Comparison of ENCODE assay signal across 26 cellular contexts in genomic region chr11:95486979-95487378, GRCh38.
DNase-seq lines count a peak whose midpoint lies in the region; ATAC-seq, FAIRE-seq and TF ChIP-seq lines count a peak whose summit lies in the region.
"Had no signal": no experiment of that assay in that cellular context is flagged by ENCODE, and none has a peak within 500 bp of the region (broad histone marks: within the 10 kb centered on the region; RNA-seq: fewer than 3 reads in every experiment).

No MANE protein-coding gene starts in this region.

- FAIRE-seq in GM12878 (lab: Jason Lieb, UNC) = no peak
- FAIRE-seq: pancreas had no signal

- SMC1A ChIA-PET in GM12878 (lab: Charles Lee; ENCODE audit: uncharacterized antibody, unreplicated experiment) = interaction anchor here (1.0 to 2.3 kb wide), 8 partner anchors 9 to 333 kb away, joined by 3 to 9 read pairs (median 5); partner anchors contain the start of gene SESN3

- no peak for TF ChIP-seq POLR2A in GM12878 (IDR thresholded peaks at IDR 0.05; ENCODE audit: low read depth, low read length)

- H3K27me3 ChIP-seq in CD4-positive, CD25-positive, alpha-beta regulatory T cell (ENCODE audit: control insufficient read depth, insufficient read depth, low read length) = no peaks in the 10 kb centered on the region
- H3K27me3 ChIP-seq in GM12878 (replicated peaks in 1 of 2; ENCODE audit: control insufficient read depth in 2 of 2, insufficient read depth in 2 of 2, low read length in 1 of 2) = peaks cover 0 to 2% of the 10 kb centered on the region in 2 experiments; a peak in 1 of 4 replicates
- H3K27me3 ChIP-seq in HAP-1 (ENCODE audit: low read depth) = no peaks in the 10 kb centered on the region
- H3K27me3 ChIP-seq: left lung, pancreas, right lobe of liver, tibial artery had no signal

- no peak for ATAC-seq in CD4-positive, CD25-positive, alpha-beta regulatory T cell (ENCODE audit: low read depth in 2 of 2)
- ATAC-seq in HG02763 (IDR thresholded peaks at IDR 0.05; ENCODE audit: unreplicated experiment) = peak; percentile 2
- peak; percentile 6; the same call in 2 of the 3 replicates for ATAC-seq in GM12878
- ATAC-seq in GM18517 (IDR thresholded peaks at IDR 0.05; ENCODE audit: unreplicated experiment) = no peak
- ATAC-seq: left lung; naive thymus-derived CD8-positive, alpha-beta T cell; pancreas; right lobe of liver had no signal

- H3K9me3 Mint-ChIP-seq in CD4-positive, CD25-positive, alpha-beta regulatory T cell = peaks cover 0 to 7% (median 3%) of the 10 kb centered on the region in 7 donors
- H3K9me3 Mint-ChIP-seq in type B pancreatic cell = peaks cover 7% of the 10 kb centered on the region
- H3K9me3 Mint-ChIP-seq: immature natural killer cell had no signal

- RAD21 ChIA-PET in GM12878 (lab: Charles Lee; ENCODE audit: unreplicated experiment) = interaction anchor here (0.8 to 1.6 kb wide), 6 partner anchors 20 to 218 kb away, joined by 3 to 5 read pairs (median 4); no protein-coding TSS in a partner anchor

- intact Hi-C loops in GM12878 (cut with micrococcal nuclease; ENCODE audit: unreplicated experiment) = loop anchor here (10.0 kb wide), 1 partner anchor 218 kb away; no protein-coding TSS in a partner anchor

- no peak overlapping the region for H3K4me3 ChIP-seq in CD4-positive, CD25-positive, alpha-beta regulatory T cell (ENCODE audit: low read depth, low read length)
- no peak overlapping the region for H3K4me3 ChIP-seq in GM12878
- H3K4me3 ChIP-seq in HAP-1 = no peak overlapping the region
- H3K4me3 ChIP-seq: left lung, pancreas, right lobe of liver, tibial artery had no signal

- CTCF ChIA-PET in GM12878 (lab: Yijun Ruan, JAX) = interaction anchor here (0.8 kb wide), 1 partner anchor 255 kb away, joined by 3 read pairs; no protein-coding TSS in a partner anchor

- no peak overlapping the region for H3K9ac ChIP-seq in GM12878 (ENCODE audit: control insufficient read depth, insufficient read depth, low read length)
- H3K9ac ChIP-seq: SK-N-SH had no signal

- H2AFZ ChIP-seq in GM12878 (ENCODE audit: control insufficient read depth, low read depth, low read length) = no peak overlapping the region

- H3K4me3 Mint-ChIP-seq in CD4-positive, CD25-positive, alpha-beta regulatory T cell = no peak overlapping the region
- H3K4me3 Mint-ChIP-seq in type B pancreatic cell = no peak overlapping the region
- H3K4me3 Mint-ChIP-seq: activated naive CD4-positive, alpha-beta T cell treated with anti-CD3 and anti-CD28 coated beads, Interleukin-2, amount 10 ng/mL, durations not matched to agents 7 days and 5 days; immature natural killer cell; mesothelial cell of epicardium; naive thymus-derived CD8-positive, alpha-beta T cell; stimulated activated naive CD8-positive, alpha-beta T cell treated with anti-CD3 and anti-CD28 coated beads, Interleukin-15, amount 100 ng/mL, for 72 hours had no signal

- peak overlapping the region; percentile 8; the same call in 1 of the 2 replicates for H3K4me2 ChIP-seq in GM12878 (ENCODE audit: control insufficient read depth, insufficient read depth)
- H3K4me2 ChIP-seq: SK-N-SH had no signal

- POLR2A ChIA-PET in GM12878 (lab: Charles Lee) = interaction anchor here (0.6 to 1.1 kb wide), 2 partner anchors 43 kb away, joined by 3 to 4 read pairs; no protein-coding TSS in a partner anchor

- H3K79me2 ChIP-seq in GM12878 (ENCODE audit: control insufficient read depth, insufficient read depth, low read length) = no peaks in the 10 kb centered on the region

- no peak for TF ChIP-seq CTCF in GM12878 (IDR thresholded peaks at IDR 0.05 in 2 of 3, conservative IDR thresholded peaks at IDR 0.05 in 1 of 3; ENCODE audit: control insufficient read depth in 2 of 3, extremely low read depth in 1 of 3, insufficient read depth in 1 of 3, low read depth in 3 of 3, low read length in 3 of 3)
- TF ChIP-seq CTCF in type B pancreatic cell (conservative IDR thresholded peaks at IDR 0.05) = no peak

- H3K36me3 Mint-ChIP-seq in CD4-positive, CD25-positive, alpha-beta regulatory T cell = no peaks in the 10 kb centered on the region
- H3K36me3 Mint-ChIP-seq in type B pancreatic cell = no peaks in the 10 kb centered on the region
- H3K36me3 Mint-ChIP-seq: immature natural killer cell had no signal

- DNase-seq in CD4-positive, CD25-positive, alpha-beta regulatory T cell = no peak
- DNase-seq in GM12878 (ENCODE audit: low read depth, low spot score) (no peak), pons (ENCODE audit: low spot score) (peak; percentile 49), NCI-H1092 treated with DMSO at 0.1 percent for 48 hours (lab: John Stamatoyannopoulos, UW) (no peak), type B pancreatic cell (ENCODE audit: extremely low spot score, unreplicated experiment) (no peak), HAP-1 (ENCODE audit: low spot score in 2 of 2) (no peak)
- DNase-seq: activated CD4-positive, alpha-beta T cell treated with anti-CD3 and anti-CD28 coated beads, Interleukin-2, amount 50 U/mL, for 1 hour; activated naive CD4-positive, alpha-beta T cell treated with anti-CD3 and anti-CD28 coated beads, Interleukin-2, amount 10 ng/mL, durations not matched to agents 7 days and 5 days; AML-193; amniotic stem cell; DMS79 treated with DMSO at 0.1 percent for 48 hours; effector CD4-positive, alpha-beta T cell; erythroblast; immature natural killer cell; left lung; naive thymus-derived CD8-positive, alpha-beta T cell; NCI-H2029; NCI-H345; pancreas; right lobe of liver; tibial artery had no signal

- no peaks in the 10 kb centered on the region for H3K27me3 Mint-ChIP-seq in CD4-positive, CD25-positive, alpha-beta regulatory T cell
- H3K27me3 Mint-ChIP-seq in type B pancreatic cell = peaks cover 5% of the 10 kb centered on the region
- H3K27me3 Mint-ChIP-seq: naive thymus-derived CD8-positive, alpha-beta T cell had no signal

- 53% methylated on average over 9 of the region's 9 CpGs for WGBS in GM12878 (ENCODE audit: insufficient coverage, insufficient replicate concordance, low lambda C conversion rate, missing lambda C conversion rate)

- no peaks in the 10 kb centered on the region for H3K4me1 ChIP-seq in CD4-positive, CD25-positive, alpha-beta regulatory T cell (ENCODE audit: control insufficient read depth, insufficient read depth, low read length, poor library complexity, severe bottlenecking)
- H3K4me1 ChIP-seq in GM12878 (ENCODE audit: control insufficient read depth, insufficient read depth, low read length) (peaks cover 4% of the 10 kb centered on the region; the same call in 1 of the 2 replicates), HAP-1 (peaks cover 21% of the 10 kb centered on the region)
- H3K4me1 ChIP-seq: left lung, pancreas, right lobe of liver, tibial artery had no signal

- no peak for TF ChIP-seq RAD21 in GM12878 (IDR thresholded peaks at IDR 0.05; ENCODE audit: insufficient read depth, low read depth, low read length)

- no peak overlapping the region for H3K27ac ChIP-seq in CD4-positive, CD25-positive, alpha-beta regulatory T cell (ENCODE audit: insufficient read depth, low read length, poor library complexity, severe bottlenecking)
- H3K27ac ChIP-seq in GM12878 (ENCODE audit: control insufficient read depth, insufficient read depth) = no peak overlapping the region
- H3K27ac ChIP-seq: left lung, pancreas, right lobe of liver, tibial artery had no signal

- H3K4me1 Mint-ChIP-seq in CD4-positive, CD25-positive, alpha-beta regulatory T cell = peaks cover 0 to 8% (median 0%) of the 10 kb centered on the region in 4 donors
- peaks cover 6% of the 10 kb centered on the region for H3K4me1 Mint-ChIP-seq in type B pancreatic cell (ENCODE audit: unreplicated experiment)
- H3K4me1 Mint-ChIP-seq: activated naive CD4-positive, alpha-beta T cell treated with anti-CD3 and anti-CD28 coated beads, Interleukin-2, amount 10 ng/mL, durations not matched to agents 7 days and 5 days; immature natural killer cell had no signal

- peak overlapping the region in 2 of 3 donors; percentile 5 to 40 for H3K27ac Mint-ChIP-seq in CD4-positive, CD25-positive, alpha-beta regulatory T cell
- no peak overlapping the region for H3K27ac Mint-ChIP-seq in type B pancreatic cell
- H3K27ac Mint-ChIP-seq: activated naive CD4-positive, alpha-beta T cell treated with anti-CD3 and anti-CD28 coated beads, Interleukin-2, amount 10 ng/mL, durations not matched to agents 7 days and 5 days; immature natural killer cell; mesothelial cell of epicardium had no signal

- H3K9me3 ChIP-seq in CD4-positive, CD25-positive, alpha-beta regulatory T cell (ENCODE audit: control insufficient read depth in 2 of 2, low read length in 2 of 2) = no peaks in the 10 kb centered on the region
- H3K9me3 ChIP-seq in GM12878 (replicated peaks; ENCODE audit: control insufficient read depth, insufficient read depth, low read length) = no peaks in the 10 kb centered on the region
- H3K9me3 ChIP-seq in HAP-1 = no peaks in the 10 kb centered on the region
- H3K9me3 ChIP-seq: pancreas, right lobe of liver, SK-N-SH had no signal

- in situ Hi-C loops in GM12878 (cut with MboI) (no loop called here), HAP-1 (cut with MboI; ENCODE audit: low sequenced_read_pairs) (no loop called here)

- no peak for TF ChIP-seq EP300 in GM12878 (IDR thresholded peaks at IDR 0.05; ENCODE audit: borderline replicate concordance in 1 of 2, control insufficient read depth in 1 of 2, low read depth in 2 of 2, low read length in 2 of 2)

- no peaks in the 10 kb centered on the region for H3K36me3 ChIP-seq in CD4-positive, CD25-positive, alpha-beta regulatory T cell (ENCODE audit: control insufficient read depth, insufficient read depth, low read length)
- H3K36me3 ChIP-seq in GM12878 (ENCODE audit: control insufficient read depth in 2 of 2, insufficient read depth in 2 of 2, low read length in 1 of 2) (no peaks in the 10 kb centered on the region), HAP-1 (replicated peaks) (no peaks in the 10 kb centered on the region)
- H3K36me3 ChIP-seq: left lung, pancreas, right lobe of liver, tibial artery had no signal

- no peaks in the 10 kb centered on the region for H4K20me1 ChIP-seq in GM12878 (ENCODE audit: control insufficient read depth, insufficient read depth)

- BruUV-seq in GM12878 (replicated peaks; lab: Mats Ljungman, UMichigan) = no TSS peak

TF ChIP-seq in GM12878, 131 proteins besides CTCF, POLR2A, EP300 and RAD21:
- TF ChIP-seq ZNF207 (IDR thresholded peaks at IDR 0.05; ENCODE audit: borderline replicate concordance) = no peak
- no peak for TF ChIP-seq SP1 (IDR thresholded peaks at IDR 0.05; ENCODE audit: low read depth, low read length)
- TF ChIP-seq CHD1 (IDR thresholded peaks at IDR 0.05; ENCODE audit: low read depth, low read length) = no peak
- no peak for TF ChIP-seq IRF4 (IDR thresholded peaks at IDR 0.05; ENCODE audit: low read depth, low read length)

Comparison
In these comparisons a context has a peak if more than half of its experiments do, and no peak if none do; other contexts are left out.
1. ATAC-seq: peak in HG02763 (single experiment) and GM12878 (single experiment); none in CD4-positive, CD25-positive, alpha-beta regulatory T cell (0 of 2) and GM18517 (single experiment).